13 cellular contexts compared by ENCODE assay signal in genomic region chr17:33927732-33928133, GRCh38.
DNase-seq lines count a peak whose midpoint lies in the region; ATAC-seq and TF ChIP-seq lines count a peak whose summit lies in the region.
"Had no signal": no experiment of that assay in that cellular context is flagged by ENCODE, and none has a peak within 500 bp of the region (broad histone marks: within the 10 kb centered on the region; RNA-seq: fewer than 3 reads in every experiment).

No MANE protein-coding gene starts in this region.

- TF ChIP-seq CTCF in KMS-11 (conservative IDR thresholded peaks at IDR 0.05; ENCODE audit: low read depth, low read length) (peak; percentile 45), WERI-Rb-1 (IDR thresholded peaks at IDR 0.05; ENCODE audit: low read depth, low read length) (peak; percentile 62; the same call in 1 of the 2 replicates), nephron (IDR thresholded peaks at IDR 0.05; ENCODE audit: unreplicated experiment in 3 of 3) (peak; percentile 18 to 43 (median 40))

- no peaks in the 10 kb centered on the region for H3K9me3 Mint-ChIP-seq in nephron
- H3K9me3 Mint-ChIP-seq in effector memory CD8-positive, alpha-beta T cell: no peaks in the 10 kb centered on the region
- H3K9me3 Mint-ChIP-seq in stimulated activated memory B cell treated with anti-CD40 and anti-IgM and Interleukin-4, amounts not matched to agents 10 μg/mL and 1 μg/mL and 100 μg/mL, for 72 hours: no peaks in the 10 kb centered on the region

- no peaks in the 10 kb centered on the region for H3K36me3 ChIP-seq in KMS-11 (ENCODE audit: insufficient read depth)
- H3K36me3 ChIP-seq in WERI-Rb-1: no peaks in the 10 kb centered on the region
- H3K36me3 ChIP-seq: gastroesophageal sphincter had no signal

- H3K4me2 ChIP-seq in KMS-11: no peak overlapping the region

- no peak overlapping the region for H3K4me3 Mint-ChIP-seq in nephron
- no peak overlapping the region for H3K4me3 Mint-ChIP-seq in effector memory CD8-positive, alpha-beta T cell
- no peak overlapping the region for H3K4me3 Mint-ChIP-seq in stimulated activated memory B cell treated with anti-CD40 and anti-IgM and Interleukin-4, amounts not matched to agents 10 μg/mL and 1 μg/mL and 100 μg/mL, for 72 hours
- H3K4me3 Mint-ChIP-seq: activated CD8-positive, alpha-beta T cell treated with anti-CD3 and anti-CD28 coated beads, Interleukin-2, amount 10 ng/mL, durations not matched to agents 7 days and 5 days had no signal

- no peaks in the 10 kb centered on the region for H3K9me3 ChIP-seq in WERI-Rb-1 (ENCODE audit: severe bottlenecking)
- H3K9me3 ChIP-seq: gastroesophageal sphincter had no signal

- H3K4me3 ChIP-seq in KMS-11 (IDR thresholded peaks at IDR 0.05; ENCODE audit: insufficient read depth, low read depth, low read length) (no peak overlapping the region), WERI-Rb-1 (ENCODE audit: low read depth, low read length) (no peak overlapping the region)
- H3K4me3 ChIP-seq: gastroesophageal sphincter had no signal

- peaks cover 49% of the 10 kb centered on the region for H3K4me1 Mint-ChIP-seq in nephron
- no peaks in the 10 kb centered on the region for H3K4me1 Mint-ChIP-seq in effector memory CD8-positive, alpha-beta T cell (ENCODE audit: low read depth in 2 of 2)
- no peaks in the 10 kb centered on the region for H3K4me1 Mint-ChIP-seq in stimulated activated memory B cell treated with anti-CD40 and anti-IgM and Interleukin-4, amounts not matched to agents 10 μg/mL and 1 μg/mL and 100 μg/mL, for 72 hours

- no peaks in the 10 kb centered on the region for H3K27me3 ChIP-seq in KMS-11 (ENCODE audit: insufficient read depth, low read depth)
- no peaks in the 10 kb centered on the region for H3K27me3 ChIP-seq in WERI-Rb-1 (ENCODE audit: insufficient read depth, low read depth, severe bottlenecking)

- H3K79me2 ChIP-seq in KMS-11 (ENCODE audit: insufficient read depth, low read depth): no peaks in the 10 kb centered on the region

- H2AFZ ChIP-seq in KMS-11 (ENCODE audit: low read depth): no peak overlapping the region

- H3K36me3 Mint-ChIP-seq in nephron (ENCODE audit: low read depth): no peaks in the 10 kb centered on the region
- no peaks in the 10 kb centered on the region for H3K36me3 Mint-ChIP-seq in effector memory CD8-positive, alpha-beta T cell (ENCODE audit: insufficient read depth)
- H3K36me3 Mint-ChIP-seq in stimulated activated memory B cell treated with anti-CD40 and anti-IgM and Interleukin-4, amounts not matched to agents 10 μg/mL and 1 μg/mL and 100 μg/mL, for 72 hours: no peaks in the 10 kb centered on the region

- peak; percentile 1 for DNase-seq in DMS53 (lab: John Stamatoyannopoulos, UW)
- DNase-seq in DMS53 treated with DMSO at 0.1 percent for 48 hours (lab: John Stamatoyannopoulos, UW; ENCODE audit: unreplicated experiment): no peak
- no peak for DNase-seq in WERI-Rb-1
- no peak for DNase-seq in T-helper 1 cell
- no peak for DNase-seq in effector memory CD8-positive, alpha-beta T cell
- DNase-seq: activated CD8-positive, alpha-beta T cell treated with anti-CD3 and anti-CD28 coated beads, Interleukin-2, amount 10 ng/mL, durations not matched to agents 7 days and 5 days; aorta; SHP77; stimulated activated CD4-positive, alpha-beta T cell treated with anti-CD3 and anti-CD28 coated beads, Interleukin-1b, Interleukin-23, amount 100 ng/mL, for 48 hours had no signal

- no peak overlapping the region for H3K9ac ChIP-seq in KMS-11

- H3K4me1 ChIP-seq in KMS-11 (ENCODE audit: low read depth, poor library complexity, severe bottlenecking): no peaks in the 10 kb centered on the region
- H3K4me1 ChIP-seq: gastroesophageal sphincter had no signal

- no peaks in the 10 kb centered on the region for H4K20me1 ChIP-seq in KMS-11 (ENCODE audit: insufficient read depth)

- ATAC-seq in effector memory CD8-positive, alpha-beta T cell (replicated peaks): no peak
- ATAC-seq in stimulated activated memory B cell treated with anti-CD40 and anti-IgM and Interleukin-4, amounts not matched to agents 10 μg/mL and 1 μg/mL and 100 μg/mL, for 72 hours: no peak
- ATAC-seq: activated CD8-positive, alpha-beta T cell treated with anti-CD3 and anti-CD28 coated beads, Interleukin-2, amount 10 ng/mL, durations not matched to agents 7 days and 5 days; gastroesophageal sphincter had no signal

- no peak overlapping the region for H3K27ac Mint-ChIP-seq in nephron
- H3K27ac Mint-ChIP-seq in effector memory CD8-positive, alpha-beta T cell: no peak overlapping the region
- no peak overlapping the region for H3K27ac Mint-ChIP-seq in stimulated activated memory B cell treated with anti-CD40 and anti-IgM and Interleukin-4, amounts not matched to agents 10 μg/mL and 1 μg/mL and 100 μg/mL, for 72 hours
- H3K27ac Mint-ChIP-seq: activated CD8-positive, alpha-beta T cell treated with anti-CD3 and anti-CD28 coated beads, Interleukin-2, amount 10 ng/mL, durations not matched to agents 7 days and 5 days had no signal

- H3K27ac ChIP-seq in KMS-11: no peak overlapping the region
- no peak overlapping the region for H3K27ac ChIP-seq in WERI-Rb-1
- H3K27ac ChIP-seq: gastroesophageal sphincter had no signal

- peaks cover 40% of the 10 kb centered on the region for H3K27me3 Mint-ChIP-seq in nephron (ENCODE audit: low read depth)
- H3K27me3 Mint-ChIP-seq in effector memory CD8-positive, alpha-beta T cell: peaks cover 19 to 60% of the 10 kb centered on the region in 2 donors
- H3K27me3 Mint-ChIP-seq in stimulated activated memory B cell treated with anti-CD40 and anti-IgM and Interleukin-4, amounts not matched to agents 10 μg/mL and 1 μg/mL and 100 μg/mL, for 72 hours: peaks cover 18% of the 10 kb centered on the region
